In genomic region chr12:131608740-131609665, GRCh38 we compare ENCODE assay signal across 8 cellular contexts.
DNase-seq lines count a peak whose midpoint lies in the region; ATAC-seq lines count a peak whose summit lies in the region.

No MANE protein-coding gene starts in this region.

- H3K18ac ChIP-seq in mesenchymal stem cell (ENCODE audit: low read depth in 1 of 2, low read length in 2 of 2), result no peak overlapping the region

- H2BK15ac ChIP-seq in mesenchymal stem cell (ENCODE audit: low read depth, poor library complexity, severe bottlenecking), result no peak overlapping the region

- no peak overlapping the region for H3K4me2 ChIP-seq in mesenchymal stem cell (ENCODE audit: low read length, poor library complexity, severe bottlenecking)

- H2BK120ac ChIP-seq in mesenchymal stem cell (ENCODE audit: low read depth, low read length), result no peak overlapping the region

- H3K9me3 ChIP-seq in mesenchymal stem cell (ENCODE audit: control insufficient read depth, low read length), result no peaks in the 10 kb centered on the region

- 44% methylated on average over 26 of the region's 26 CpGs for WGBS in mesenchymal stem cell

- peak overlapping the region in 1 of 2 experiments; percentile 46 for H3K4me3 ChIP-seq in mesenchymal stem cell (ENCODE audit: insufficient read depth in 1 of 2, low read depth in 1 of 2, low read length in 2 of 2)

- no peak overlapping the region for H2BK12ac ChIP-seq in mesenchymal stem cell (ENCODE audit: low read length in 2 of 2)

- no peak overlapping the region for H4K91ac ChIP-seq in mesenchymal stem cell (ENCODE audit: low read length)

- peaks cover 0 to 60% of the 10 kb centered on the region in 2 experiments for H3K27me3 ChIP-seq in mesenchymal stem cell (ENCODE audit: control insufficient read depth in 1 of 2, insufficient read depth in 1 of 2, low read length in 2 of 2)

- no peak overlapping the region for H3K4ac ChIP-seq in mesenchymal stem cell (ENCODE audit: low read depth in 1 of 2, low read length in 2 of 2)

- DNase-seq in DMS79 treated with DMSO at 0.1 percent for 48 hours (lab: John Stamatoyannopoulos, UW) (peak; percentile 10), DMS79 (lab: John Stamatoyannopoulos, UW) (no peak), Kasumi-1 (lab: John Stamatoyannopoulos, UW) (peak; percentile 45 to 49), mesenchymal stem cell (no peak)
- peak; percentile 42 to 46 for DNase-seq in activated CD4-positive, alpha-beta T cell treated with anti-CD3 and anti-CD28 coated beads, Interleukin-2, amount 50 U/mL, for 4 hours
- DNase-seq in effector CD4-positive, alpha-beta T cell, result peak; percentile 23
- peak; percentile 21 to 27 for DNase-seq in stimulated activated CD8-positive, alpha-beta memory T cell treated with anti-CD3 and anti-CD28 coated beads, Interleukin-2, amount 100 ng/mL, for 1 hour (ENCODE audit: low read depth in 2 of 2)

- no peak overlapping the region for H2BK5ac ChIP-seq in mesenchymal stem cell (ENCODE audit: low read depth, low read length, poor library complexity, severe bottlenecking)

- H3K14ac ChIP-seq in mesenchymal stem cell (ENCODE audit: low read length in 2 of 2), result no peak overlapping the region

- H3K9ac ChIP-seq in mesenchymal stem cell (ENCODE audit: low read length), result peak overlapping the region; percentile 59

- H3K79me1 ChIP-seq in mesenchymal stem cell (replicated peaks; ENCODE audit: low read length, poor library complexity, severe bottlenecking), result no peaks in the 10 kb centered on the region

- no peak overlapping the region for H2AK5ac ChIP-seq in mesenchymal stem cell (ENCODE audit: low read length, severe bottlenecking)

- H3K4me1 ChIP-seq in mesenchymal stem cell (ENCODE audit: control insufficient read depth, insufficient read depth, low read depth, low read length), result peaks cover 8% of the 10 kb centered on the region

- no peak overlapping the region for H4K8ac ChIP-seq in mesenchymal stem cell (ENCODE audit: low read length)

- no peak for ATAC-seq in HG02938 (IDR thresholded peaks at IDR 0.05; ENCODE audit: unreplicated experiment)

- no peak overlapping the region for H3K23ac ChIP-seq in mesenchymal stem cell (ENCODE audit: low read length in 2 of 2)

- no peaks in the 10 kb centered on the region for H3K36me3 ChIP-seq in mesenchymal stem cell (ENCODE audit: control insufficient read depth in 1 of 2, insufficient read depth in 2 of 2, low read depth in 1 of 2, low read length in 2 of 2)

- H2AFZ ChIP-seq in mesenchymal stem cell (ENCODE audit: low read depth, low read length), result no peak overlapping the region

- H3K27ac ChIP-seq in mesenchymal stem cell (ENCODE audit: low read length, poor library complexity, severe bottlenecking), result no peak overlapping the region

Comparison
In these comparisons a context has a peak if more than half of its experiments do, and no peak if none do; other contexts are left out.
1. DNase-seq: peak in DMS79 treated with DMSO at 0.1 percent for 48 hours (single experiment), Kasumi-1 (2 of 2), activated CD4-positive, alpha-beta T cell treated with anti-CD3 and anti-CD28 coated beads, Interleukin-2, amount 50 U/mL, for 4 hours (2 of 2), effector CD4-positive, alpha-beta T cell (single experiment) and stimulated activated CD8-positive, alpha-beta memory T cell treated with anti-CD3 and anti-CD28 coated beads, Interleukin-2, amount 100 ng/mL, for 1 hour (2 of 2); none in DMS79 (single experiment) and mesenchymal stem cell (single experiment).